Comparison of ENCODE assay signal across 19 cellular contexts in genomic region chr1:201610806-201611205, GRCh38.
DNase-seq lines count a peak whose midpoint lies in the region; ATAC-seq and TF ChIP-seq lines count a peak whose summit lies in the region.
"Had no signal": no experiment of that assay in that cellular context is flagged by ENCODE, and none has a peak within 500 bp of the region (broad histone marks: within the 10 kb centered on the region; RNA-seq: fewer than 3 reads in every experiment).

No MANE protein-coding gene starts in this region.

- H3K27me3 Mint-ChIP-seq in neural progenitor cell (ENCODE audit: insufficient read depth, low read depth), result peaks cover 3% of the 10 kb centered on the region
- H3K27me3 Mint-ChIP-seq in GM23338 (ENCODE audit: insufficient read depth, low read depth, poor library complexity), result peaks cover 9% of the 10 kb centered on the region

- no peaks in the 10 kb centered on the region for H3K9me2 ChIP-seq in GM23338 (ENCODE audit: insufficient read depth)
- H3K9me2 ChIP-seq: SK-N-SH had no signal

- no peak overlapping the region for H3K9ac ChIP-seq in BLaER1 treated with 17β-estradiol and CSF1 and Interleukin-3, amounts not matched to agents 10 nM and 100 nM
- no peak overlapping the region for H3K9ac ChIP-seq in neural progenitor cell
- H3K9ac ChIP-seq: SK-N-SH had no signal

- H3K4me3 Mint-ChIP-seq in neural progenitor cell (no peak overlapping the region), GM23338 (no peak overlapping the region)
- H3K4me3 Mint-ChIP-seq: CD8-positive, alpha-beta T cell had no signal

- DNase-seq in NCI-H1092 (lab: John Stamatoyannopoulos, UW), result peak; percentile 38
- peak; percentile 92 for DNase-seq in NCI-H82 (lab: John Stamatoyannopoulos, UW)
- DNase-seq in neural progenitor cell (ENCODE audit: low spot score), result peak; percentile 54
- no peak for DNase-seq in AG08396 (ENCODE audit: low spot score)
- DNase-seq in GM23338 (ENCODE audit: low spot score), result no peak
- DNase-seq: CD8-positive, alpha-beta T cell; EL; HCEC 1CT; IMR-90; NCI-H146; NCI-H2171 treated with DMSO at 0.1 percent for 48 hours; NCI-H526; PC-9; SK-N-SH had no signal

- no peaks in the 10 kb centered on the region for H3K27me3 ChIP-seq in BLaER1 treated with 17β-estradiol and CSF1 and Interleukin-3, amounts not matched to agents 10 nM and 100 nM
- H3K27me3 ChIP-seq in neural progenitor cell, result peaks cover 26% of the 10 kb centered on the region
- H3K27me3 ChIP-seq in GM23338 (ENCODE audit: insufficient read depth), result no peaks in the 10 kb centered on the region

- H3K9me3 Mint-ChIP-seq in neural progenitor cell (no peaks in the 10 kb centered on the region), GM23338 (no peaks in the 10 kb centered on the region)
- H3K9me3 Mint-ChIP-seq: CD8-positive, alpha-beta T cell had no signal

- H3K4me1 Mint-ChIP-seq in neural progenitor cell (peaks cover 2% of the 10 kb centered on the region), GM23338 (peaks cover 8% of the 10 kb centered on the region)

- no peak overlapping the region for H3K4me3 ChIP-seq in BLaER1 treated with 17β-estradiol and CSF1 and Interleukin-3, amounts not matched to agents 10 nM and 100 nM
- H3K4me3 ChIP-seq in neural progenitor cell, result no peak overlapping the region
- H3K4me3 ChIP-seq in GM23338, result no peak overlapping the region
- H3K4me3 ChIP-seq: A549, PC-9 had no signal

- peaks cover 32 to 70% (median 61%) of the 10 kb centered on the region in 10 experiments for H3K4me1 ChIP-seq in BLaER1 treated with 17β-estradiol and CSF1 and Interleukin-3, amounts not matched to agents 10 nM and 100 nM
- peaks cover 18% of the 10 kb centered on the region for H3K4me1 ChIP-seq in neural progenitor cell
- H3K4me1 ChIP-seq in GM23338 (ENCODE audit: insufficient read depth), result peaks cover 4% of the 10 kb centered on the region; the same call in 1 of the 2 replicates

- peaks cover 10% of the 10 kb centered on the region for H3F3A ChIP-seq in neural progenitor cell (ENCODE audit: low read depth)
- H3F3A ChIP-seq in GM23338 (replicated peaks; ENCODE audit: low read depth), result no peaks in the 10 kb centered on the region

- no peak for ATAC-seq in HG02623 (IDR thresholded peaks at IDR 0.05; ENCODE audit: unreplicated experiment)
- no peak for ATAC-seq in HG03108 (IDR thresholded peaks at IDR 0.05; ENCODE audit: unreplicated experiment)
- ATAC-seq in GM23338, result no peak
- ATAC-seq: A549; CD8-positive, alpha-beta T cell; Right ventricle myocardium inferior had no signal

- H3K36me3 Mint-ChIP-seq in neural progenitor cell (no peaks in the 10 kb centered on the region), GM23338 (ENCODE audit: low read depth) (no peaks in the 10 kb centered on the region)
- H3K36me3 Mint-ChIP-seq: CD8-positive, alpha-beta T cell had no signal

- H3K27ac ChIP-seq in BLaER1 treated with 17β-estradiol and CSF1 and Interleukin-3, amounts not matched to agents 10 nM and 100 nM, result peak overlapping the region in 1 of 11 experiments; percentile 15; a peak in 1 of 22 replicates
- H3K27ac ChIP-seq in neural progenitor cell (no peak overlapping the region), GM23338 (ENCODE audit: low read depth) (no peak overlapping the region)
- H3K27ac ChIP-seq: PC-9 had no signal

- H4K20me1 ChIP-seq in BLaER1 treated with 17β-estradiol and CSF1 and Interleukin-3, amounts not matched to agents 10 nM and 100 nM, result peaks cover 18 to 100% (median 98%) of the 10 kb centered on the region in 11 experiments; a peak in 20 of 22 replicates
- H4K20me1 ChIP-seq in neural progenitor cell (ENCODE audit: low read depth) (peaks cover 41% of the 10 kb centered on the region), GM23338 (replicated peaks; ENCODE audit: insufficient read depth) (no peaks in the 10 kb centered on the region)

- H3K79me2 ChIP-seq in neural progenitor cell (ENCODE audit: low read depth) (no peaks in the 10 kb centered on the region), GM23338 (replicated peaks; ENCODE audit: insufficient read depth) (no peaks in the 10 kb centered on the region)

- H3K27ac Mint-ChIP-seq in neural progenitor cell (no peak overlapping the region), GM23338 (no peak overlapping the region)
- H3K27ac Mint-ChIP-seq: CD8-positive, alpha-beta T cell had no signal

- H3K4me2 ChIP-seq in BLaER1 treated with 17β-estradiol and CSF1 and Interleukin-3, amounts not matched to agents 10 nM and 100 nM, result peak overlapping the region in 10 of 11 experiments; percentile 20 to 79 (median 68); a peak in 19 of 22 replicates
- H3K4me2 ChIP-seq in neural progenitor cell, result peak overlapping the region; percentile 11
- H3K4me2 ChIP-seq in GM23338, result no peak overlapping the region
- H3K4me2 ChIP-seq: A549, PC-9, SK-N-SH had no signal

- H3K36me3 ChIP-seq in BLaER1 treated with 17β-estradiol and CSF1 and Interleukin-3, amounts not matched to agents 10 nM and 100 nM, result peaks cover 5 to 80% (median 40%) of the 10 kb centered on the region in 11 experiments; a peak in 18 of 22 replicates
- H3K36me3 ChIP-seq in neural progenitor cell (no peaks in the 10 kb centered on the region), GM23338 (ENCODE audit: insufficient read depth) (no peaks in the 10 kb centered on the region)

- no peak overlapping the region for H2AFZ ChIP-seq in neural progenitor cell (replicated peaks)
- H2AFZ ChIP-seq in GM23338, result no peak overlapping the region
- H2AFZ ChIP-seq: PC-9 had no signal

- H3K9me3 ChIP-seq in BLaER1 treated with 17β-estradiol and CSF1 and Interleukin-3, amounts not matched to agents 10 nM and 100 nM (replicated peaks in 1 of 11), result no peaks in the 10 kb centered on the region
- no peaks in the 10 kb centered on the region for H3K9me3 ChIP-seq in neural progenitor cell (ENCODE audit: low read depth)
- H3K9me3 ChIP-seq: A549, SK-N-SH had no signal

- TF ChIP-seq CTCF in neural progenitor cell (IDR thresholded peaks at IDR 0.05) (no peak), GM23338 (conservative IDR thresholded peaks at IDR 0.05; ENCODE audit: low read depth in 2 of 2) (no peak)

TF ChIP-seq in GM23338, 12 proteins besides CTCF, POLR2A, EP300 and RAD21 (continues in another document):
- no peak for TF ChIP-seq REST (IDR thresholded peaks at IDR 0.05; ENCODE audit: unreplicated experiment)
- no peak for TF ChIP-seq ZNF114 (CRISPR knock-in tag; IDR thresholded peaks at IDR 0.05)
- no peak for TF ChIP-seq CREB1 (CRISPR knock-in tag; IDR thresholded peaks at IDR 0.05; ENCODE audit: low read depth)
- TF ChIP-seq POLR2AphosphoS5 (IDR thresholded peaks at IDR 0.05; ENCODE audit: low read depth), result no peak
- no peak for TF ChIP-seq EZH2phosphoT487 (IDR thresholded peaks at IDR 0.05; ENCODE audit: unreplicated experiment)
- no peak for TF ChIP-seq ZNF331 (CRISPR knock-in tag; IDR thresholded peaks at IDR 0.05; ENCODE audit: low read depth)

Comparison
In these comparisons a context has a peak if more than half of its experiments do, and no peak if none do; other contexts are left out.
1. DNase-seq: peak in NCI-H1092 (single experiment), NCI-H82 (single experiment) and neural progenitor cell (single experiment); none in AG08396 (single experiment) and GM23338 (single experiment).